ENCODE assay signal across 2 cellular contexts in the genomic region with DNA sequence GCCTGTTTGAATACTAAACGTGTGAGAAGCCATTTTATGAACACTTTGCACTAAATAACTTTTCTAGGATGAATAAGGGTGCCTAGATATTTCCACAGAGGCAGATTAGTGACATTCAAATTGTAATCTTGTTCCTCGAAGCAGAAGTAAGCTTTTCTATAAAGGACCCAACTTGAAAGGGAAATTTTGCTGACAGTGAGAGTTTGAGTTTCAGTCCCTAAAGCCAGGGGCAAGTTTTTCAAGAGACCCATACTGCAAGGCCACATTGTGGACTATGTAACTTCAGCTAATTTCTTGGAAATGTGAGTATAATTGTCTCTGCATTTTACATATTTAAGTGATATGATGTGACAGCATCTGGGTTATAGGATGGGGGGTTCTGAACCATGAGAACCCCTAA.
A peak's percentile ranks its signal among the peaks of the same experiment; 100 is the strongest.
TF ChIP-seq lines count a peak whose summit lies in the region.

No MANE protein-coding gene starts in this region.

TF ChIP-seq in HepG2, 621 proteins besides CTCF, POLR2A, EP300 and RAD21:
- TF ChIP-seq HNF4A (CRISPR knock-in tag; IDR thresholded peaks at IDR 0.05) = no peak
- TF ChIP-seq JDP2 (CRISPR knock-in tag; IDR thresholded peaks at IDR 0.05; ENCODE audit: borderline replicate concordance) = no peak
- TF ChIP-seq MAFK (conservative IDR thresholded peaks at IDR 0.05 in 1 of 2, IDR thresholded peaks at IDR 0.05 in 1 of 2; ENCODE audit: low read length in 2 of 2) = peak; percentile 31 to 59; a peak in 2 of 4 replicates
- TF ChIP-seq CHD4 (IDR thresholded peaks at IDR 0.05; ENCODE audit: borderline replicate concordance, low read length) = no peak
- no peak for TF ChIP-seq SMAD9 (CRISPR knock-in tag; IDR thresholded peaks at IDR 0.05)
- TF ChIP-seq MAFF (IDR thresholded peaks at IDR 0.05; ENCODE audit: low read depth, low read length) = peak; percentile 43; the same call in 1 of the 2 replicates

TF ChIP-seq in H1, 55 proteins besides CTCF, POLR2A, EP300 and RAD21:
- no peak for TF ChIP-seq POLR2AphosphoS5 (IDR thresholded peaks at IDR 0.05; ENCODE audit: low read depth, low read length)
- no peak for TF ChIP-seq TAF7 (optimal IDR thresholded peaks at IDR 0.05; ENCODE audit: borderline replicate concordance, low read depth, low read length)
- no peak for TF ChIP-seq CEBPB (IDR thresholded peaks at IDR 0.05; ENCODE audit: low read depth, low read length)
